26 cellular contexts compared by ENCODE assay signal in the genomic region with DNA sequence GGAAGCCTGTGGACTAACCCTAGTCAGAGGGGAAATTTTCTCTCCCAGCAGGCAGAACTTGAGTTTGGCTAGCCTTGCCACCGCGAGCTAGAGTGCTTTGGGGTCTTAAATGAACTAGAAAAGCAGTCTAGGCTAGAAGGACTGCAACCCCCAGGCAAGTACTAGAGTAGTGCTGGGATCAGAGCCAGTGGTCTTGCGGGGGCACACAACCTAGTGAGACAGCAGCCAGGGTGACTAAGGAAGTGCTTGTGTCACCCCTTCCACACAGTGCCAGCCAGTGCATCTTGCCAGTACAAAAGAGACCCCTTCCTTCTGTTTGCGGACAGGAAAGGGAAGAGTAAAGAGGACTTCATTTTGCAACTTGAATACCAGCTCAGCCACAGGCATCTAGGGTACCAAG.
"Had no signal": no experiment of that assay in that cellular context is flagged by ENCODE, and none has a peak within 500 bp of the region (broad histone marks: within the 10 kb centered on the region; RNA-seq: fewer than 3 reads in every experiment).

No MANE protein-coding gene starts in this region.

- H3K9me3 ChIP-seq: colonic mucosa, esophagus squamous epithelium, gastrocnemius medialis had no signal

- H3K27ac ChIP-seq: colonic mucosa, epithelial cell of prostate, esophagus squamous epithelium, gastrocnemius medialis, heart right ventricle, left lung, lower lobe of right lung had no signal

- H3K4me1 Mint-ChIP-seq: endodermal cell had no signal

- H3K4me3 Mint-ChIP-seq: dendritic cell treated with granulocyte-macrophage colony-stimulating factor and Interleukin-4, amounts not matched to agents 40 ng/mL and 50 ng/mL, for 4 days; effector memory CD8-positive, alpha-beta T cell; endodermal cell had no signal

- H3K27ac Mint-ChIP-seq: dendritic cell treated with granulocyte-macrophage colony-stimulating factor and Interleukin-4, amounts not matched to agents 40 ng/mL and 50 ng/mL, for 4 days; endodermal cell had no signal

- H3K4me1 ChIP-seq: colonic mucosa, esophagus squamous epithelium, gastrocnemius medialis, heart right ventricle, left lung, lower lobe of right lung had no signal

- H3K27me3 ChIP-seq: colonic mucosa, esophagus squamous epithelium, gastrocnemius medialis, heart right ventricle, left lung had no signal

- ATAC-seq: effector memory CD8-positive, alpha-beta T cell; esophagus mucosa; gastrocnemius medialis; heart right ventricle; left cardiac atrium; left lung; left ventricle myocardium superior; lower lobe of right lung had no signal

- DNase-seq: colonic mucosa; cortex of kidney; effector CD8-positive, alpha-beta T cell; effector memory CD8-positive, alpha-beta T cell; endodermal cell; erythroblast; esophagus squamous epithelium; foreskin fibroblast; foreskin melanocyte; gastrocnemius medialis; glutamatergic neuron; head of caudate nucleus; heart right ventricle; hippocampal formation; left cardiac atrium; left lung; left ventricle myocardium superior; lower lobe of right lung; mesenchymal stem cell; midbrain had no signal

- FAIRE-seq: endometrium, islet of Langerhans, keratinocyte had no signal

- H3K36me3 ChIP-seq: colonic mucosa had no signal

- H3K4me3 ChIP-seq: colonic mucosa, esophagus squamous epithelium, gastrocnemius medialis, heart right ventricle, left lung, lower lobe of right lung had no signal

- H3K27me3 Mint-ChIP-seq: dendritic cell treated with granulocyte-macrophage colony-stimulating factor and Interleukin-4, amounts not matched to agents 40 ng/mL and 50 ng/mL, for 4 days; effector memory CD8-positive, alpha-beta T cell had no signal
